ENCODE assay signal across 27 cellular contexts in genomic region chr20:57612916-57613315, GRCh38. TPM values are rescaled to one million over a fixed set of nuclear protein-coding genes. Genes with fewer than 3 reads are reported as not detected.
DNase-seq lines count a peak whose midpoint lies in the region; TF ChIP-seq lines count a peak whose summit lies in the region.
"Had no signal": no experiment of that assay in that cellular context is flagged by ENCODE, and none has a peak within 500 bp of the region (broad histone marks: within the 10 kb centered on the region; RNA-seq: fewer than 3 reads in every experiment).

No MANE protein-coding gene starts in this region.

- no peak overlapping the region for H3K9ac ChIP-seq in endodermal cell (ENCODE audit: extremely low read depth, low read length, poor library complexity, severe bottlenecking)
- H3K9ac ChIP-seq: BLaER1 had no signal

- no peaks in the 10 kb centered on the region for H3K9me3 Mint-ChIP-seq in endodermal cell
- H3K9me3 Mint-ChIP-seq: CD4-positive, alpha-beta T cell; GM23338 had no signal

- no peaks in the 10 kb centered on the region for H3K36me3 Mint-ChIP-seq in endodermal cell (ENCODE audit: low read depth)

- H3K4me1 ChIP-seq in endodermal cell (ENCODE audit: control insufficient read depth, insufficient read depth, low read length) = no peaks in the 10 kb centered on the region
- H3K4me1 ChIP-seq in spleen = peaks cover 1 to 29% (median 10%) of the 10 kb centered on the region in 6 donors
- H3K4me1 ChIP-seq: Caco-2, SJSA1 had no signal

- H3K27ac ChIP-seq in endodermal cell (ENCODE audit: low read depth, low read length) (no peak overlapping the region), spleen (no peak overlapping the region)
- H3K27ac ChIP-seq: BLaER1, HL-60, Peyer's patch, SJSA1 had no signal

- H3K27me3 ChIP-seq in H7 (ENCODE audit: control insufficient read depth, insufficient read depth, low read length) = no peaks in the 10 kb centered on the region
- no peaks in the 10 kb centered on the region for H3K27me3 ChIP-seq in endodermal cell (ENCODE audit: control insufficient read depth, insufficient read depth, low read length, poor library complexity, severe bottlenecking)
- H3K27me3 ChIP-seq in spleen (replicated peaks in 1 of 7) = no peaks in the 10 kb centered on the region
- H3K27me3 ChIP-seq: MG63, Peyer's patch had no signal

- no peak overlapping the region for H3K4me3 ChIP-seq in H7 (ENCODE audit: insufficient read depth, low read depth, low read length)
- no peak overlapping the region for H3K4me3 ChIP-seq in endodermal cell (ENCODE audit: low read length)
- H3K4me3 ChIP-seq in spleen = no peak overlapping the region
- H3K4me3 ChIP-seq: BLaER1, GM23338, K562, MG63, Peyer's patch, SJSA1 had no signal

- 92 to 100% methylated on average over 2 to 7 of the region's 7 CpGs for WGBS in endodermal cell (ENCODE audit: insufficient coverage in 1 of 2, insufficient read length in 1 of 2), 2 experiments
- WGBS in spleen, 5 donors = 92 to 96% (median 93%) methylated on average over 7 of the region's 7 CpGs

- peaks cover 4% of the 10 kb centered on the region for H3K27me3 Mint-ChIP-seq in endodermal cell (ENCODE audit: insufficient read depth)
- H3K27me3 Mint-ChIP-seq: CD4-positive, alpha-beta T cell had no signal

- no peak overlapping the region for H3K4me3 Mint-ChIP-seq in endodermal cell
- H3K4me3 Mint-ChIP-seq: CD4-positive, alpha-beta T cell; GM23338 had no signal

- intact Hi-C loops in spleen (cut with DNase I; ENCODE audit: low total_unique reads) = no loop called here

- no peak overlapping the region for H3K27ac Mint-ChIP-seq in endodermal cell
- H3K27ac Mint-ChIP-seq: CD4-positive, alpha-beta T cell; GM23338 had no signal

- no peaks in the 10 kb centered on the region for H3K36me3 ChIP-seq in H7 (replicated peaks; ENCODE audit: control insufficient read depth, insufficient read depth, low read length)
- H3K36me3 ChIP-seq in endodermal cell (ENCODE audit: control insufficient read depth, insufficient read depth, low read length) = no peaks in the 10 kb centered on the region
- peaks cover 0 to 90% (median 42%) of the 10 kb centered on the region in 6 donors for H3K36me3 ChIP-seq in spleen
- H3K36me3 ChIP-seq: BLaER1, MG63, Peyer's patch, SJSA1 had no signal

- no peaks in the 10 kb centered on the region for H3K9me3 ChIP-seq in endodermal cell (ENCODE audit: control insufficient read depth, low read length)
- H3K9me3 ChIP-seq in spleen = no peaks in the 10 kb centered on the region
- H3K9me3 ChIP-seq: BLaER1, Caco-2, MG63, Peyer's patch, SJSA1 had no signal

- DNase-seq in D341Med (ENCODE audit: low spot score) = peak; percentile 10
- peak; percentile 13 for DNase-seq in H7
- DNase-seq in endodermal cell = peak; percentile 17
- peak; percentile 50 for DNase-seq in spleen
- DNase-seq in SW 1271 (lab: John Stamatoyannopoulos, UW) = no peak
- DNase-seq in NCI-H1436 (lab: John Stamatoyannopoulos, UW) = no peak
- DNase-seq in iPS-NIHi7 (ENCODE audit: extremely low spot score) = no peak
- DNase-seq: CD4-positive, alpha-beta T cell; DMS153; HCEC 1CT; MG63; NCI-H1048; NCI-H1436 treated with DMSO at 0.1 percent for 48 hours; NCI-H2029; NCI-H226; NCI-H524 treated with DMSO at 0.1 percent for 48 hours; NCI-H82 had no signal

- H3K4me1 Mint-ChIP-seq in endodermal cell = no peaks in the 10 kb centered on the region
- H3K4me1 Mint-ChIP-seq: GM23338 had no signal

- no peak for TF ChIP-seq CTCF in endodermal cell (conservative IDR thresholded peaks at IDR 0.05)
- no peak for TF ChIP-seq CTCF in spleen (IDR thresholded peaks at IDR 0.05 in 8 of 11, conservative IDR thresholded peaks at IDR 0.05 in 3 of 11)

- no peak for TF ChIP-seq POLR2A in spleen (IDR thresholded peaks at IDR 0.05)

RNA-seq across cellular contexts. Expression of gene ZBP1, which starts 7.3 kb away (rescaled TPM):
- total RNA-seq in H7 (2014; rRNA removed; shearing (Covaris generic)) = not detected in 2 replicates
- total RNA-seq in endodermal cell (not detected), spleen (10 to 100 TPM; 11.7 to 28.4 (median 20.9) TPM)
- polyA plus RNA-seq in endodermal cell (2013, experiment 1 of 2) = not detected
- not detected for polyA plus RNA-seq in endodermal cell (2013, experiment 2 of 2)
- polyA plus RNA-seq in spleen = 10 to 100 TPM in 1 of 3 donors, 1 to 10 TPM in 2; 8.6 to 11.2 (median 9.8) TPM
- total RNA-seq: Caco-2, G401, GM23338, HepG2, K562, LHCN-M2, SJSA1 had no signal
- polyA plus RNA-seq: GM23338, HepG2, K562 had no signal

RNA-seq across cellular contexts. Expression of gene PCK1, which starts 52.0 kb away (rescaled TPM):
- total RNA-seq in H7 (2014; rRNA removed; shearing (Covaris generic)) = not detected in 2 replicates
- total RNA-seq in endodermal cell (not detected), spleen (under 1 TPM in 4 of 7 donors, not detected in 3; 0.17 to 0.67 (median 0.41) TPM)
- polyA plus RNA-seq in endodermal cell (2013, experiment 1 of 2) = 0.25 TPM
- 0.70 TPM for polyA plus RNA-seq in endodermal cell (2013, experiment 2 of 2)
- polyA plus RNA-seq in spleen = under 1 TPM; 0.04 to 0.13 (median 0.05) TPM
- total RNA-seq: Caco-2; CD4-positive, alpha-beta T cell; G401; GM23338; LHCN-M2; SJSA1 had no signal
- polyA plus RNA-seq: GM23338 had no signal

Comparison
In these comparisons a context has a peak if more than half of its experiments do, and no peak if none do; other contexts are left out.
1. DNase-seq: peak in D341Med (single experiment), H7 (single experiment), endodermal cell (single experiment) and spleen (single experiment); none in SW 1271 (0 of 2), NCI-H1436 (single experiment) and iPS-NIHi7 (single experiment).
2. RNA of gene ZBP1, which starts 7.3 kb away (total RNA-seq): 11.7 to 28.4 TPM in spleen; not detected in H7 and not detected in endodermal cell; every median in the first group is over 10 times any median in the second.